In the genomic region with DNA sequence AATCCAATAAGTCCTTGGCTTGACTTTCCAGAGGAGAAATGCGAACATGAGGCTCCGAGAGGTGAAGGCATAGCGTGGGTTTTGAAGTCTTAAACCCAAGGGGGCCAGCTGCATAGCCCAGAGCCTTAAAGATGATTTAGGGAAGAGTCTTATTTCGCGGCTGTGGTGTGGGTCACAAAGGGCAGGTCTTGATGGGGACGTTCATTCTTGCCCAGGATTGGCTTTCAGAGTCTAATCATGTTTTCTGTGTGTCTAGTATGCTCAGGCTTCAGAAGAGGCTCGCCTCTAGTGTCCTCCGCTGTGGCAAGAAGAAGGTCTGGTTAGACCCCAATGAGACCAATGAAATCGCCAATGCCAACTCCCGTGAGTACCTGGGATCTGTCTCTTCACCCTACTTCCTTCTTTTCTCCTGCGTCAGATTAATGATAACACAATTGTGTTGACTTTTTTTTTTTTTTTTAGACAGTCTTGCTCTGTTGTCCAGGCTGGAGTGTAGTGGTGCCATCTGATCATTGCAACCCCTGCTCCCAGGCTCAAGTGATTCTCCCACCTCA, we compare ENCODE assay signal across 9 cellular contexts. TPM values are rescaled to one million over a fixed set of nuclear protein-coding genes. Genes with fewer than 3 reads are reported as not detected.
DNase-seq lines count a peak whose midpoint lies in the region; ATAC-seq and TF ChIP-seq lines count a peak whose summit lies in the region.
"Had no signal": no experiment of that assay in that cellular context is flagged by ENCODE, and none has a peak within 500 bp of the region (broad histone marks: within the 10 kb centered on the region; RNA-seq: fewer than 3 reads in every experiment).

No MANE protein-coding gene starts in this region.

- peaks cover 32% of the 10 kb centered on the region for H3K36me3 ChIP-seq in CD8-positive, alpha-beta memory T cell (ENCODE audit: insufficient read depth, low read length)
- H3K36me3 ChIP-seq in NT2/D1 (ENCODE audit: insufficient read depth, insufficient read length, low read length), result peaks cover 51% of the 10 kb centered on the region
- H3K36me3 ChIP-seq in endodermal cell (ENCODE audit: control insufficient read depth, insufficient read depth, low read length), result peaks cover 43% of the 10 kb centered on the region
- H3K36me3 ChIP-seq in osteoblast (ENCODE audit: insufficient read depth, low read length), result peaks cover 43% of the 10 kb centered on the region

- CTCF ChIA-PET in CD8-positive, alpha-beta memory T cell (lab: Charles Lee), result interaction anchor here (1.0 to 1.8 kb wide), 3 partner anchors 26 to 218 kb away, joined by 3 to 4 read pairs (median 4); no protein-coding TSS in a partner anchor

- peaks cover 0 to 4% of the 10 kb centered on the region in 2 donors for H3K27me3 Mint-ChIP-seq in CD8-positive, alpha-beta memory T cell
- no peaks in the 10 kb centered on the region for H3K27me3 Mint-ChIP-seq in endodermal cell (ENCODE audit: insufficient read depth)

- H3K79me2 ChIP-seq in osteoblast (ENCODE audit: insufficient read depth, low read length), result peaks cover 31% of the 10 kb centered on the region

- H3K9ac ChIP-seq in NT2/D1 (ENCODE audit: insufficient read length, low read depth), result peak overlapping the region; percentile 97
- peak overlapping the region; percentile 97 for H3K9ac ChIP-seq in endodermal cell (ENCODE audit: extremely low read depth, low read length, poor library complexity, severe bottlenecking)

- no peaks in the 10 kb centered on the region for H3K9me3 ChIP-seq in CD8-positive, alpha-beta memory T cell (ENCODE audit: low read length)
- H3K9me3 ChIP-seq in NT2/D1 (ENCODE audit: insufficient read depth, low read length), result no peaks in the 10 kb centered on the region
- no peaks in the 10 kb centered on the region for H3K9me3 ChIP-seq in endodermal cell (ENCODE audit: control insufficient read depth, low read length)
- no peaks in the 10 kb centered on the region for H3K9me3 ChIP-seq in osteoblast (ENCODE audit: low read depth, low read length)

- H3K27ac ChIP-seq in CD8-positive, alpha-beta memory T cell (ENCODE audit: low read depth, low read length), result peak overlapping the region; percentile 99
- no peak overlapping the region for H3K27ac ChIP-seq in endodermal cell (ENCODE audit: low read depth, low read length)
- peak overlapping the region; percentile 99 for H3K27ac ChIP-seq in osteoblast (ENCODE audit: low read depth, low read length)

- H3K4me1 Mint-ChIP-seq in CD8-positive, alpha-beta memory T cell, result peaks cover 39 to 63% (median 50%) of the 10 kb centered on the region in 3 donors
- H3K4me1 Mint-ChIP-seq in endodermal cell, result peaks cover 25% of the 10 kb centered on the region

- H3K36me3 Mint-ChIP-seq in CD8-positive, alpha-beta memory T cell, result peaks cover 11 to 56% (median 14%) of the 10 kb centered on the region in 3 donors
- peaks cover 47% of the 10 kb centered on the region for H3K36me3 Mint-ChIP-seq in endodermal cell (ENCODE audit: low read depth)

- TF ChIP-seq CTCF in endodermal cell (conservative IDR thresholded peaks at IDR 0.05), result no peak
- no peak for TF ChIP-seq CTCF in osteoblast (IDR thresholded peaks at IDR 0.05; ENCODE audit: extremely low read depth, low read depth, low read length)

- H4K20me1 ChIP-seq in osteoblast (ENCODE audit: insufficient read depth, low read length), result peaks cover 30% of the 10 kb centered on the region

- H3K4me3 Mint-ChIP-seq in CD8-positive, alpha-beta memory T cell, result peak overlapping the region; percentile 92 to 99 (median 94)
- H3K4me3 Mint-ChIP-seq in endodermal cell, result peak overlapping the region; percentile 98

- H3K4me2 ChIP-seq in osteoblast (ENCODE audit: insufficient read depth, low read length), result peak overlapping the region; percentile 88

- H3K27ac Mint-ChIP-seq in CD8-positive, alpha-beta memory T cell, result peak overlapping the region; percentile 97 to 100 (median 100)
- peak overlapping the region; percentile 100 for H3K27ac Mint-ChIP-seq in endodermal cell

- H3K4me3 ChIP-seq in CD8-positive, alpha-beta memory T cell (ENCODE audit: low read length), result peak overlapping the region; percentile 94
- peak overlapping the region; percentile 87 for H3K4me3 ChIP-seq in NT2/D1 (ENCODE audit: insufficient read length, low read depth)
- peak overlapping the region; percentile 92 for H3K4me3 ChIP-seq in endodermal cell (ENCODE audit: low read length)
- peak overlapping the region; percentile 81 for H3K4me3 ChIP-seq in osteoblast (ENCODE audit: insufficient read depth, low read length)

- POLR2A ChIA-PET in CD8-positive, alpha-beta memory T cell (lab: Charles Lee), result interaction anchor here (0.6 kb wide), 1 partner anchor 906 kb away, joined by 6 read pairs; no protein-coding TSS in a partner anchor

- DNase-seq in CD8-positive, alpha-beta memory T cell, result no peak
- no peak for DNase-seq in NT2/D1 (ENCODE audit: low read depth, low spot score)
- DNase-seq in endodermal cell, result no peak
- DNase-seq in osteoblast (ENCODE audit: insufficient read length, low spot score, missing footprints), result no peak
- no peak for DNase-seq in NK-92 (lab: John Stamatoyannopoulos, UW; ENCODE audit: unreplicated experiment)

- ATAC-seq in HG02970 (IDR thresholded peaks at IDR 0.05; ENCODE audit: low FRiP score, unreplicated experiment) (no peak), HG03378 (IDR thresholded peaks at IDR 0.05; ENCODE audit: unreplicated experiment) (no peak), GM18907 (IDR thresholded peaks at IDR 0.05; ENCODE audit: unreplicated experiment) (no peak)

- WGBS in endodermal cell (ENCODE audit: insufficient coverage in 1 of 2, insufficient read length in 1 of 2), 2 experiments, result 52 to 58% methylated on average over 9 to 11 of the region's 11 CpGs

- H3K4me1 ChIP-seq in CD8-positive, alpha-beta memory T cell (ENCODE audit: insufficient read depth, low read length), result peaks cover 47% of the 10 kb centered on the region
- H3K4me1 ChIP-seq in NT2/D1 (ENCODE audit: insufficient read depth, insufficient read length), result peaks cover 12% of the 10 kb centered on the region
- no peaks in the 10 kb centered on the region for H3K4me1 ChIP-seq in endodermal cell (ENCODE audit: control insufficient read depth, insufficient read depth, low read length)
- peaks cover 23% of the 10 kb centered on the region for H3K4me1 ChIP-seq in osteoblast (ENCODE audit: insufficient read depth, low read length)

- no peak overlapping the region for H2AFZ ChIP-seq in osteoblast (ENCODE audit: low read length)

- peaks cover 0 to 2% (median 0%) of the 10 kb centered on the region in 5 donors for H3K9me3 Mint-ChIP-seq in CD8-positive, alpha-beta memory T cell
- no peaks in the 10 kb centered on the region for H3K9me3 Mint-ChIP-seq in endodermal cell

- H3K27me3 ChIP-seq in CD8-positive, alpha-beta memory T cell (ENCODE audit: insufficient read depth, low read length, poor library complexity, severe bottlenecking), result no peaks in the 10 kb centered on the region
- no peaks in the 10 kb centered on the region for H3K27me3 ChIP-seq in NT2/D1 (ENCODE audit: insufficient read depth, insufficient read length)
- H3K27me3 ChIP-seq in endodermal cell (ENCODE audit: control insufficient read depth, insufficient read depth, low read length, poor library complexity, severe bottlenecking), result no peaks in the 10 kb centered on the region
- H3K27me3 ChIP-seq in osteoblast (ENCODE audit: insufficient read depth, low read length), result no peaks in the 10 kb centered on the region

RNA-seq across cellular contexts. Expression of a gene that starts 1.0 kb away (rescaled TPM):
- 1,000 to 10,000 TPM; 3,043 to 3,093 TPM for total RNA-seq in CD8-positive, alpha-beta memory T cell
- 2,939 TPM for polyA plus RNA-seq in CD8-positive, alpha-beta memory T cell
- total RNA-seq in endodermal cell, result 1,000 to 10,000 TPM; 1,782 to 1,829 TPM
- 2,533 TPM for polyA plus RNA-seq in endodermal cell (2013, experiment 1 of 2)
- 2,401 TPM for polyA plus RNA-seq in endodermal cell (2013, experiment 2 of 2)
- 1,279 and 1,302 TPM in 2 replicates for total RNA-seq in osteoblast

RNA-seq across cellular contexts. Expression of a gene that starts 3.6 kb away (rescaled TPM):
- total RNA-seq in CD8-positive, alpha-beta memory T cell, result 10 to 100 TPM; 10.6 to 12.3 TPM
- polyA plus RNA-seq in CD8-positive, alpha-beta memory T cell, result 2.7 TPM
- 10 to 100 TPM; 12.2 to 13.2 TPM for total RNA-seq in endodermal cell
- polyA plus RNA-seq in endodermal cell (2013, experiment 1 of 2), result 15.9 TPM
- polyA plus RNA-seq in endodermal cell (2013, experiment 2 of 2), result 12.4 TPM
- total RNA-seq in osteoblast, result 5.8 and 7.4 TPM in 2 replicates

RNA-seq across cellular contexts. Expression of a gene that starts 24.7 kb away (rescaled TPM):
- not detected for total RNA-seq in CD8-positive, alpha-beta memory T cell
- polyA plus RNA-seq in CD8-positive, alpha-beta memory T cell, result not detected
- total RNA-seq in endodermal cell (under 1 TPM; 0.35 to 0.46 TPM), osteoblast (under 0.01 TPM in 1 of 2 replicates, not detected in the other)
- polyA plus RNA-seq in endodermal cell (2013, experiment 1 of 2), result 1.3 TPM
- polyA plus RNA-seq in endodermal cell (2013, experiment 2 of 2), result 1.2 TPM

RNA-seq across cellular contexts. Expression of a gene that starts 35.1 kb away (rescaled TPM):
- not detected for total RNA-seq in CD8-positive, alpha-beta memory T cell
- polyA plus RNA-seq in CD8-positive, alpha-beta memory T cell, result not detected
- total RNA-seq in endodermal cell (not detected), osteoblast (not detected in 2 replicates)
- polyA plus RNA-seq in endodermal cell (2013, experiment 1 of 2), result not detected
- polyA plus RNA-seq in endodermal cell (2013, experiment 2 of 2), result not detected
- total RNA-seq: ureter had no signal

RNA-seq across cellular contexts. Expression of a gene that starts 49.6 kb away (rescaled TPM):
- 1 to 10 TPM; 2.5 to 2.9 TPM for total RNA-seq in CD8-positive, alpha-beta memory T cell
- polyA plus RNA-seq in CD8-positive, alpha-beta memory T cell, result 10.3 TPM
- total RNA-seq in endodermal cell (1 to 10 TPM; 9.0 TPM), osteoblast (2.9 and 3.8 TPM in 2 replicates)
- polyA plus RNA-seq in endodermal cell (2013, experiment 1 of 2), result 2.3 TPM
- 1.4 TPM for polyA plus RNA-seq in endodermal cell (2013, experiment 2 of 2)
